In the genomic region with DNA sequence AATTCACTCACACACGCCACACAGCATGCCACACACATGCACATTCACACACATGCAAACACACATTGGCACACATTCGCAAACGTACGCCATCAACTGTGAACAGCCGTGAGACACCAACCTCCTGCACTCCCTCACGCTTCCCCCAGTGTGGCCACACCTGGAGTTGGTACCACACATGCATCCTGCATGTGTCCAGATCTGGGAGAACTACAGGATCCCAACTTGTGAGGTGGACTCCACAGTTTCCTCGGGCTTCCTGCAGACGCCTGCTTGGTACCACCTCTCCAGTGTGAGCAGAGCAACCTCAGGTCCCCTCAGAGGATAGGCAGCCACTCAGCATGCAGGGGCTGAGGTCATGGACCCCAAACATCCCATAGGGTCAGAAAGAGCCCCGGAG, we compare ENCODE assay signal across 24 cellular contexts.
A peak's percentile ranks its signal among the peaks of the same experiment; 100 is the strongest.
DNase-seq lines count a peak whose midpoint lies in the region; ATAC-seq and TF ChIP-seq lines count a peak whose summit lies in the region.
"Had no signal": no experiment of that assay in that cellular context is flagged by ENCODE, and none has a peak within 500 bp of the region (broad histone marks: within the 10 kb centered on the region; RNA-seq: fewer than 3 reads in every experiment).

No MANE protein-coding gene starts in this region.

- H3K36me3 ChIP-seq in H7 (replicated peaks; ENCODE audit: control insufficient read depth, insufficient read depth, low read length) (no peaks in the 10 kb centered on the region), endodermal cell (ENCODE audit: control insufficient read depth, insufficient read depth, low read length) (no peaks in the 10 kb centered on the region), spleen (no peaks in the 10 kb centered on the region)
- H3K36me3 ChIP-seq: BE2C, BLaER1 had no signal

- ATAC-seq in GM21737 (IDR thresholded peaks at IDR 0.05; ENCODE audit: unreplicated experiment), result no peak
- ATAC-seq in HG02588 (IDR thresholded peaks at IDR 0.05; ENCODE audit: unreplicated experiment), result no peak
- ATAC-seq: GM12878 had no signal

- TF ChIP-seq CTCF in endodermal cell (conservative IDR thresholded peaks at IDR 0.05) (no peak), osteocyte (IDR thresholded peaks at IDR 0.05) (no peak), spleen (IDR thresholded peaks at IDR 0.05 in 8 of 11, conservative IDR thresholded peaks at IDR 0.05 in 3 of 11) (no peak)

- H3K36me3 Mint-ChIP-seq in endodermal cell (ENCODE audit: low read depth) (no peaks in the 10 kb centered on the region), osteocyte (ENCODE audit: unreplicated experiment) (no peaks in the 10 kb centered on the region)
- H3K36me3 Mint-ChIP-seq: CD14-positive monocyte; CD4-positive, alpha-beta memory T cell; CD4-positive, CD25-positive, alpha-beta regulatory T cell had no signal

- H3K9me3 Mint-ChIP-seq in endodermal cell (peaks cover 11% of the 10 kb centered on the region), osteocyte (ENCODE audit: unreplicated experiment) (peaks cover 5% of the 10 kb centered on the region)

- H3K4me1 ChIP-seq in endodermal cell (ENCODE audit: control insufficient read depth, insufficient read depth, low read length) (no peaks in the 10 kb centered on the region), spleen (peaks cover 0 to 4% (median 0%) of the 10 kb centered on the region in 6 donors)
- H3K4me1 ChIP-seq: BE2C had no signal

- H3K9ac ChIP-seq in endodermal cell (ENCODE audit: extremely low read depth, low read length, poor library complexity, severe bottlenecking), result no peak overlapping the region
- H3K9ac ChIP-seq: BLaER1 had no signal

- intact Hi-C loops in spleen (cut with DNase I; ENCODE audit: low total_unique reads), result no loop called here

- H3K4me3 Mint-ChIP-seq in endodermal cell, result no peak overlapping the region
- H3K4me3 Mint-ChIP-seq in osteocyte (ENCODE audit: unreplicated experiment), result no peak overlapping the region
- H3K4me3 Mint-ChIP-seq: CD14-positive monocyte; CD4-positive, alpha-beta memory T cell; CD4-positive, CD25-positive, alpha-beta regulatory T cell; CD8-positive, alpha-beta memory T cell had no signal

- no peak overlapping the region for H3K27ac ChIP-seq in endodermal cell (ENCODE audit: low read depth, low read length)
- no peak overlapping the region for H3K27ac ChIP-seq in spleen
- H3K27ac ChIP-seq: BLaER1 had no signal

- H3K27me3 Mint-ChIP-seq in endodermal cell (ENCODE audit: insufficient read depth) (no peaks in the 10 kb centered on the region), osteocyte (ENCODE audit: unreplicated experiment) (no peaks in the 10 kb centered on the region)
- H3K27me3 Mint-ChIP-seq: CD4-positive, alpha-beta memory T cell; CD4-positive, CD25-positive, alpha-beta regulatory T cell; CD8-positive, alpha-beta memory T cell had no signal

- peaks cover 12% of the 10 kb centered on the region for H3K9me3 ChIP-seq in endodermal cell (ENCODE audit: control insufficient read depth, low read length)
- H3K9me3 ChIP-seq in spleen, result peaks cover 0 to 19% (median 5%) of the 10 kb centered on the region in 8 donors

- no peaks in the 10 kb centered on the region for H3K27me3 ChIP-seq in H7 (ENCODE audit: control insufficient read depth, insufficient read depth, low read length)
- H3K27me3 ChIP-seq in endodermal cell (ENCODE audit: control insufficient read depth, insufficient read depth, low read length, poor library complexity, severe bottlenecking), result no peaks in the 10 kb centered on the region
- H3K27me3 ChIP-seq in spleen (replicated peaks in 1 of 7), result no peaks in the 10 kb centered on the region
- H3K27me3 ChIP-seq: BE2C had no signal

- H3K4me1 Mint-ChIP-seq in endodermal cell (no peaks in the 10 kb centered on the region), osteocyte (ENCODE audit: unreplicated experiment) (no peaks in the 10 kb centered on the region)
- H3K4me1 Mint-ChIP-seq: CD14-positive monocyte; CD4-positive, alpha-beta memory T cell; CD8-positive, alpha-beta memory T cell had no signal

- DNase-seq in H7 (peak; percentile 5), endodermal cell (peak; percentile 3), osteocyte (ENCODE audit: extremely low spot score, unreplicated experiment) (peak; percentile 64), spleen (no peak)
- DNase-seq: 8988T; ACHN; BE2C; C1 segment of cervical spinal cord; CD4-positive, alpha-beta memory T cell; CD4-positive, CD25-positive, alpha-beta regulatory T cell; CD8-positive, alpha-beta memory T cell; COR-L47; DMS 273 treated with DMSO at 0.1 percent for 48 hours; DMS153; DMS53; DMS79; DND-41; EL; GDM1 had no signal

- TF ChIP-seq POLR2A in spleen (IDR thresholded peaks at IDR 0.05), result no peak

- H3K4me3 ChIP-seq in H7 (ENCODE audit: insufficient read depth, low read depth, low read length) (no peak overlapping the region), endodermal cell (ENCODE audit: low read length) (no peak overlapping the region), spleen (no peak overlapping the region)
- H3K4me3 ChIP-seq: BLaER1, GM12878 had no signal

- WGBS in endodermal cell (ENCODE audit: insufficient coverage in 1 of 2, insufficient read length in 1 of 2), 2 experiments, result 94 to 96% methylated on average over 8 to 9 of the region's 9 CpGs
- WGBS in spleen, 5 donors, result 86 to 94% (median 89%) methylated on average over 9 of the region's 9 CpGs

- H3K27ac Mint-ChIP-seq in endodermal cell (no peak overlapping the region), osteocyte (ENCODE audit: unreplicated experiment) (no peak overlapping the region)
- H3K27ac Mint-ChIP-seq: CD14-positive monocyte; CD4-positive, alpha-beta memory T cell; CD4-positive, CD25-positive, alpha-beta regulatory T cell; CD8-positive, alpha-beta memory T cell had no signal
